In the genomic region with DNA sequence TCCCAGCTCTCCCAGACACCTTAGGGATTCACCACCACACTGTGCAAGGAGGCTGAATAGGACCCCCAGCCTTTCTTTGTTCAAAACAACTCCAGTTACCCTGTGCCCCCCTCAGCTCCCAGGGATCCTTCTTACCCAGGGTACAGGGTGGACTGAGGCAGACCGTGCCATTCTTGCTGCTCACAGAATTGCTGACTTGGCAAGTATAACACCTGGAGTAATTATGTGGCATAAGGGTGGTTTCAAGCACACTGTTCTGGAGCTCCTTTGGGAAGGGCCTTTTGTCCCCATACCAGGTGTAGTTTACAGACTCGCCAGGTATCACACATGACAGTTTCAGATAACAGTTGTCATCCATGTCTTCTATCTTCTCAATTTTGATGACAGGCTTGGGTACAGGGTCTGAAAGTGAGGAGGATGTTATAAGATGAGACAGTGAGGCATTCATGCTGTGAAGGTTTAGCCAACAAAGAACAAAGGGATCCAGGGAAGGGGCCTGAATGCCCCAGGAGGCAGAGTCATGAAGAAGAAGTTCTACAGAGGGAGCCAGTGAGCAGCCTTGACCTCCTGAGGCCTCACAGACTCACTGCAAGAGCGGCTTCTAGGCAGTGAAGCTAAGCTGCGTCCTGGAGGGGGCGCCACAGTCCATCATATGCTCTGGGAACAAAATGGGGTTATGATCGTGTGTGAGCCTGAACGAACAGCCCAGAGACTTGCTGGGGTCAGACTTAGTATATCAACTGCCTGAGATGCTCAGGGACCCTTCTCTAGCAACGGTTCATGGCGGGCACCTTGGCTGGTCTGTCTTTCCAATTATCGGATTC, we compare ENCODE assay signal across 9 cellular contexts. TPM values are rescaled to one million over a fixed set of nuclear protein-coding genes. Genes with fewer than 3 reads are reported as not detected.
DNase-seq lines count a peak whose midpoint lies in the region; ATAC-seq and TF ChIP-seq lines count a peak whose summit lies in the region.
"Had no signal": no experiment of that assay in that cellular context is flagged by ENCODE, and none has a peak within 500 bp of the region (broad histone marks: within the 10 kb centered on the region; RNA-seq: fewer than 3 reads in every experiment).

No MANE protein-coding gene starts in this region.

- peaks cover 24% of the 10 kb centered on the region for H3K27me3 Mint-ChIP-seq in MCF 10A (ENCODE audit: insufficient read depth, unreplicated experiment)

- ATAC-seq in heart right ventricle (peak in 7 of 8 donors; percentile 34 to 83 (median 70)), HG02938 (IDR thresholded peaks at IDR 0.05; ENCODE audit: unreplicated experiment) (no peak)

- peak; percentile 85 for DNase-seq in MCF 10A (ENCODE audit: unreplicated experiment)
- no peak for DNase-seq in breast epithelium (ENCODE audit: low spot score in 2 of 2)
- DNase-seq in HPDE6-E6E7 (ENCODE audit: extremely low spot score), result peak; percentile 39
- peak; percentile 96 for DNase-seq in SK-MEL-5 (ENCODE audit: low read depth, low spot score)
- peak; percentile 78 for DNase-seq in activated effector memory CD4-positive, alpha-beta T cell treated with Interleukin-2 at 50 U/mL for 16 hours
- DNase-seq in heart right ventricle, result peak; percentile 50 to 67
- DNase-seq in stimulated activated CD4-positive, alpha-beta T cell treated with anti-CD3 and anti-CD28 coated beads, Interleukin-12 subunit alpha, Interleukin-12 subunit beta, amount 100 ng/mL, for 24 hours (ENCODE audit: low read depth in 2 of 2), result peak; percentile 71 to 79

- no TSS peak for BruUV-seq in MCF 10A (replicated peaks; lab: Mats Ljungman, UMichigan)

- CTCF ChIA-PET in MCF 10A (lab: Yijun Ruan, JAX), result interaction anchor here (0.6 to 9.5 kb wide), 19 partner anchors 9 to 502 kb away, joined by 3 to 97 read pairs (median 3); a partner anchor contains a TSS

- intact Hi-C loops in MCF 10A (cut with micrococcal nuclease), result loop anchor here (1.0 to 2.0 kb wide), 2 partner anchors 270 to 416 kb away; no protein-coding TSS in a partner anchor
- intact Hi-C loops in breast epithelium (cut with DNase I; ENCODE audit: low total_unique reads), result no loop called here
- intact Hi-C loops in heart right ventricle (cut with DNase I), result loop anchor here in 2 of 10 donors (5.0 to 10.0 kb wide), 2 partner anchors 46 to 406 kb away; no protein-coding TSS in a partner anchor

- H3K4me3 Mint-ChIP-seq in MCF 10A (ENCODE audit: unreplicated experiment), result no peak overlapping the region

- WGBS in heart right ventricle, 2 donors, result 52 to 56% methylated on average over 10 of the region's 10 CpGs

- H3K27ac ChIP-seq in breast epithelium (no peak overlapping the region), heart right ventricle (peak overlapping the region in 1 of 10 donors; percentile 22)

- H3K9me3 Mint-ChIP-seq in MCF 10A (ENCODE audit: unreplicated experiment), result peaks cover 5% of the 10 kb centered on the region

- POLR2A ChIA-PET in MCF 10A (lab: Yijun Ruan, JAX), result interaction anchor here (1.0 kb wide), 1 partner anchor 270 kb away, joined by 4 read pairs; no protein-coding TSS in a partner anchor

- H3K36me3 Mint-ChIP-seq in MCF 10A (ENCODE audit: insufficient read depth, unreplicated experiment), result no peaks in the 10 kb centered on the region

- H3K9me3 ChIP-seq in breast epithelium (no peaks in the 10 kb centered on the region), heart right ventricle (no peaks in the 10 kb centered on the region)

- no peak for TF ChIP-seq POLR2A in breast epithelium (IDR thresholded peaks at IDR 0.05)

- H3K4me3 ChIP-seq in breast epithelium (no peak overlapping the region), heart right ventricle (no peak overlapping the region)
- H3K4me3 ChIP-seq: skin epidermis had no signal

- in situ Hi-C loops in SK-MEL-5 (cut with HindIII; ENCODE audit: low pct_unique_long_range_greater_than_20kb, low sequenced_read_pairs), result no loop called here

- H3K4me1 ChIP-seq in breast epithelium, result no peaks in the 10 kb centered on the region
- H3K4me1 ChIP-seq in heart right ventricle, result peaks cover 0 to 49% (median 0%) of the 10 kb centered on the region in 9 donors

- no peaks in the 10 kb centered on the region for H3K36me3 ChIP-seq in breast epithelium
- H3K36me3 ChIP-seq in heart right ventricle, result peaks cover 0 to 61% (median 0%) of the 10 kb centered on the region in 9 donors

- H3K4me1 Mint-ChIP-seq in MCF 10A (ENCODE audit: insufficient read depth, unreplicated experiment), result no peaks in the 10 kb centered on the region

- H3K27ac Mint-ChIP-seq in MCF 10A (ENCODE audit: low read depth, unreplicated experiment), result no peak overlapping the region

- H3K27me3 ChIP-seq in breast epithelium (peaks cover 0 to 9% of the 10 kb centered on the region in 2 donors), heart right ventricle (peaks cover 0 to 34% (median 7%) of the 10 kb centered on the region in 7 donors)

- peak; percentile 84 for TF ChIP-seq CTCF in MCF 10A (IDR thresholded peaks at IDR 0.05; ENCODE audit: unreplicated experiment)
- peak in 1 of 3 donors; percentile 25 for TF ChIP-seq CTCF in breast epithelium (IDR thresholded peaks at IDR 0.05)
- peak; percentile 9 to 80 (median 52) for TF ChIP-seq CTCF in heart right ventricle (IDR thresholded peaks at IDR 0.05)

RNA-seq across cellular contexts. Expression of a gene that starts 30.3 kb away (rescaled TPM):
- total RNA-seq in MCF 10A (2022), result not detected in 2 replicates
- total RNA-seq in breast epithelium, result 10 to 100 TPM in 1 of 3 donors, 1 to 10 TPM in 2; 5.4 to 12.3 (median 8.8) TPM
- not detected in 2 replicates for total RNA-seq in SK-MEL-5 (2014; rRNA removed; shearing (Covaris generic))
- not detected in 2 replicates for polyA plus RNA-seq in SK-MEL-5 (2015; cell fraction: cytosol; rRNA removed)
- not detected in 2 replicates for polyA plus RNA-seq in SK-MEL-5 (2015; cell fraction: nucleus; rRNA removed)
- total RNA-seq in heart right ventricle, result 10 to 100 TPM in 1 of 10 donors, 1 to 10 TPM in 4, under 1 TPM in 5; 0.40 to 20.9 (median 0.96) TPM
- polyA plus RNA-seq in heart right ventricle, result 1 to 10 TPM in 1 of 2 donors, under 1 TPM in 1; 0.80 to 1.9 TPM

RNA-seq across cellular contexts. Expression of a gene that starts 34.4 kb away (rescaled TPM):
- total RNA-seq in MCF 10A (2022) (not detected in 2 replicates), breast epithelium (1 to 10 TPM in 1 of 3 donors, under 1 TPM in 2; 0.64 to 1.8 (median 0.98) TPM), heart right ventricle (1 to 10 TPM in 1 of 10 donors, under 1 TPM in 5, not detected in 4; 0.17 to 3.8 (median 0.32) TPM)
- not detected in 2 replicates for total RNA-seq in SK-MEL-5 (2014; rRNA removed; shearing (Covaris generic))
- polyA plus RNA-seq in SK-MEL-5 (2015; cell fraction: cytosol; rRNA removed), result 0.02 TPM in 1 of 2 replicates, not detected in the other
- 0.20 TPM in 1 of 2 replicates, not detected in the other for polyA plus RNA-seq in SK-MEL-5 (2015; cell fraction: nucleus; rRNA removed)
- polyA plus RNA-seq in heart right ventricle, result under 1 TPM; 0.19 to 0.44 TPM

RNA-seq across cellular contexts. Expression of a gene that starts 57.8 kb away (rescaled TPM):
- total RNA-seq in MCF 10A (2022) (8.6 and 26.3 TPM in 2 replicates), breast epithelium (1 to 10 TPM in 2 of 3 donors, under 1 TPM in 1; 0.48 to 5.7 (median 3.3) TPM), heart right ventricle (10 to 100 TPM in 1 of 10 donors, under 1 TPM in 9; 0.11 to 19.4 (median 0.34) TPM)
- 7.9 TPM in 2 replicates for total RNA-seq in SK-MEL-5 (2014; rRNA removed; shearing (Covaris generic))
- polyA plus RNA-seq in SK-MEL-5 (2015; cell fraction: cytosol; rRNA removed), result 7.4 and 8.0 TPM in 2 replicates
- 5.5 and 6.7 TPM in 2 replicates for polyA plus RNA-seq in SK-MEL-5 (2015; cell fraction: nucleus; rRNA removed)
- polyA plus RNA-seq in heart right ventricle, result under 1 TPM; 0.13 to 0.22 TPM

Comparison
In these comparisons a context has a peak if more than half of its experiments do, and no peak if none do; other contexts are left out.
1. DNase-seq: peak in MCF 10A (single experiment), HPDE6-E6E7 (single experiment), SK-MEL-5 (single experiment), activated effector memory CD4-positive, alpha-beta T cell treated with Interleukin-2 at 50 U/mL for 16 hours (single experiment), heart right ventricle (2 of 2) and stimulated activated CD4-positive, alpha-beta T cell treated with anti-CD3 and anti-CD28 coated beads, Interleukin-12 subunit alpha, Interleukin-12 subunit beta, amount 100 ng/mL, for 24 hours (2 of 2); none in breast epithelium (0 of 2).